ENCODE assay signal across 31 cellular contexts in the genomic region with DNA sequence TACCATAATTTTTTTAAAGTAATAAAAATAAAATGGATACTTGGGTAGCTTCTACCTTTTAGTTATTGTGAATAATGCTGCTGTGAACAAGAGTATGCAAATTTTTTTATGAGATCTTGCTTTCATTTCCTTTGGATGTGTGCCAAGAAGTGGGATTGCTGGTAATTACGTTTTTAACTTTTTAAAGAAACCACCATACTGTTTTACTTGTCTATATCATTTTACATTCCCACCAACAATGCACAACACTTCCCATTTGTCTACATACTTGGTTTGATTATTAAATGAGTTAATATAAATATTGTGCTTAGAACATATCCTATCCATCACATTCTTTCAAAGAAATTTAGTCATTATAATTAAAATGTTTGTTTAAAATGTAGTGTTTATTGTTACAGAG. TPM values are rescaled to one million over a fixed set of nuclear protein-coding genes. Genes with fewer than 3 reads are reported as not detected.
DNase-seq lines count a peak whose midpoint lies in the region; ATAC-seq and TF ChIP-seq lines count a peak whose summit lies in the region.
"Had no signal": no experiment of that assay in that cellular context is flagged by ENCODE, and none has a peak within 500 bp of the region (broad histone marks: within the 10 kb centered on the region; RNA-seq: fewer than 3 reads in every experiment).

No MANE protein-coding gene starts in this region.

- ATAC-seq in GM18907 (IDR thresholded peaks at IDR 0.05; ENCODE audit: unreplicated experiment) (peak; percentile 48), RWPE2 (ENCODE audit: low read depth) (no peak), HG02973 (IDR thresholded peaks at IDR 0.05; ENCODE audit: unreplicated experiment) (no peak), HG02938 (IDR thresholded peaks at IDR 0.05; ENCODE audit: unreplicated experiment) (no peak)
- ATAC-seq: activated naive CD8-positive, alpha-beta T cell treated with anti-CD3 and anti-CD28 coated beads, Interleukin-2, amount 50 U/mL, for 24 hours; effector memory CD8-positive, alpha-beta T cell; heart left ventricle; right cardiac atrium had no signal

- H3K36me3 ChIP-seq in ACC112 (ENCODE audit: insufficient read depth, low read length), result no peaks in the 10 kb centered on the region
- H3K36me3 ChIP-seq in RWPE2 (ENCODE audit: low read depth), result no peaks in the 10 kb centered on the region
- H3K36me3 ChIP-seq: BE2C, heart left ventricle, left ventricle myocardium inferior, SJCRH30, vagina had no signal

- no peak overlapping the region for H3K27ac ChIP-seq in ACC112 (ENCODE audit: low read depth, low read length)
- peak overlapping the region; percentile 39 for H3K27ac ChIP-seq in RWPE2 (ENCODE audit: poor library complexity, severe bottlenecking)
- H3K27ac ChIP-seq: heart left ventricle, left ventricle myocardium inferior, SJCRH30, testis, vagina had no signal

- H3K27ac Mint-ChIP-seq in osteocyte (ENCODE audit: unreplicated experiment), result no peak overlapping the region
- H3K27ac Mint-ChIP-seq: activated naive CD8-positive, alpha-beta T cell treated with anti-CD3 and anti-CD28 coated beads, Interleukin-2, amount 50 U/mL, for 24 hours; effector memory CD8-positive, alpha-beta T cell; stimulated activated naive CD8-positive, alpha-beta T cell treated with anti-CD3 and anti-CD28 coated beads, Interleukin-15, Interleukin-2, amounts not matched to agents 100 ng/mL and 50 ng/mL, for 24 hours had no signal

- H3K4me1 Mint-ChIP-seq in osteocyte (ENCODE audit: unreplicated experiment), result peaks cover 37% of the 10 kb centered on the region

- H3K36me3 Mint-ChIP-seq in osteocyte (ENCODE audit: unreplicated experiment), result no peaks in the 10 kb centered on the region

- no peaks in the 10 kb centered on the region for H3K27me3 Mint-ChIP-seq in osteocyte (ENCODE audit: unreplicated experiment)
- H3K27me3 Mint-ChIP-seq: activated naive CD8-positive, alpha-beta T cell treated with anti-CD3 and anti-CD28 coated beads, Interleukin-2, amount 50 U/mL, for 24 hours; effector memory CD8-positive, alpha-beta T cell; stimulated activated naive CD8-positive, alpha-beta T cell treated with anti-CD3 and anti-CD28 coated beads, Interleukin-15, Interleukin-2, amounts not matched to agents 100 ng/mL and 50 ng/mL, for 24 hours had no signal

- H3K27me3 ChIP-seq in ACC112 (ENCODE audit: insufficient read depth, low read length) (no peaks in the 10 kb centered on the region), RWPE2 (ENCODE audit: insufficient read depth, poor library complexity, severe bottlenecking) (no peaks in the 10 kb centered on the region)
- H3K27me3 ChIP-seq: BE2C, heart left ventricle, SJCRH30, testis, vagina had no signal

- H3K9me3 Mint-ChIP-seq in osteocyte (ENCODE audit: unreplicated experiment), result no peaks in the 10 kb centered on the region
- H3K9me3 Mint-ChIP-seq: activated naive CD8-positive, alpha-beta T cell treated with anti-CD3 and anti-CD28 coated beads, Interleukin-2, amount 50 U/mL, for 24 hours; effector memory CD8-positive, alpha-beta T cell; stimulated activated naive CD8-positive, alpha-beta T cell treated with anti-CD3 and anti-CD28 coated beads, Interleukin-15, Interleukin-2, amounts not matched to agents 100 ng/mL and 50 ng/mL, for 24 hours had no signal

- peaks cover 23% of the 10 kb centered on the region for H3K4me1 ChIP-seq in ACC112 (ENCODE audit: control insufficient read depth, insufficient read depth, low read length, unreplicated experiment)
- peaks cover 10% of the 10 kb centered on the region for H3K4me1 ChIP-seq in RWPE2 (ENCODE audit: insufficient read depth, poor library complexity, severe bottlenecking)
- H3K4me1 ChIP-seq: BE2C, left ventricle myocardium inferior, SJCRH30, testis had no signal

- H3K79me2 ChIP-seq in ACC112 (ENCODE audit: control insufficient read depth, insufficient read depth, low read length, unreplicated experiment), result no peaks in the 10 kb centered on the region

- no peak overlapping the region for H3K4me3 Mint-ChIP-seq in osteocyte (ENCODE audit: unreplicated experiment)
- H3K4me3 Mint-ChIP-seq: activated naive CD8-positive, alpha-beta T cell treated with anti-CD3 and anti-CD28 coated beads, Interleukin-2, amount 50 U/mL, for 24 hours; effector memory CD8-positive, alpha-beta T cell; stimulated activated naive CD8-positive, alpha-beta T cell treated with anti-CD3 and anti-CD28 coated beads, Interleukin-15, Interleukin-2, amounts not matched to agents 100 ng/mL and 50 ng/mL, for 24 hours had no signal

- no peaks in the 10 kb centered on the region for H3K9me3 ChIP-seq in RWPE2 (ENCODE audit: severe bottlenecking)
- H3K9me3 ChIP-seq: BE2C, heart left ventricle, left ventricle myocardium inferior, SJCRH30, testis, vagina had no signal

- H3K4me3 ChIP-seq in ACC112 (ENCODE audit: low read depth, low read length) (no peak overlapping the region), RWPE2 (ENCODE audit: severe bottlenecking) (no peak overlapping the region), fibroblast of mammary gland (ENCODE audit: control insufficient read depth, low read depth, low read length) (no peak overlapping the region)
- H3K4me3 ChIP-seq: heart left ventricle, left ventricle myocardium inferior, SJCRH30, testis, vagina had no signal

- no peak for TF ChIP-seq CTCF in RWPE2 (IDR thresholded peaks at IDR 0.05; ENCODE audit: poor library complexity, severe bottlenecking)
- no peak for TF ChIP-seq CTCF in fibroblast of mammary gland (conservative IDR thresholded peaks at IDR 0.05; ENCODE audit: control insufficient read depth, insufficient read depth, low read depth, low read length)
- no peak for TF ChIP-seq CTCF in osteocyte (IDR thresholded peaks at IDR 0.05)

- DNase-seq in RWPE2 (ENCODE audit: low spot score), result no peak
- DNase-seq in fibroblast of mammary gland (ENCODE audit: low read depth), result peak; percentile 18
- no peak for DNase-seq in T-helper 9 cell
- DNase-seq in osteocyte (ENCODE audit: extremely low spot score, unreplicated experiment), result no peak
- DNase-seq: activated gamma-delta T cell treated with Interleukin-2 at 50 U/mL for 16 hours; activated naive CD8-positive, alpha-beta T cell treated with anti-CD3 and anti-CD28 coated beads, Interleukin-2, amount 50 U/mL, for 24 hours; activated T-cell treated with anti-CD3 and anti-CD28 coated beads, Interleukin-2, amount 50 U/mL, for 48 hours; BE2C; cortex of kidney; effector memory CD8-positive, alpha-beta T cell; foreskin melanocyte; H7; heart left ventricle; Kasumi-1; left ventricle myocardium inferior; NCI-H1092 treated with DMSO at 0.1 percent for 48 hours; NCI-H1930; NCI-H226; NCI-H774; right cardiac atrium; stimulated activated CD8-positive, alpha-beta memory T cell treated with anti-CD3 and anti-CD28 coated beads, Interleukin-4, amount 100 ng/mL, for 48 hours; testis had no signal

- peak overlapping the region; percentile 80 for H2AFZ ChIP-seq in ACC112 (ENCODE audit: low read length, unreplicated experiment)

RNA-seq across cellular contexts. Expression of a gene that starts 3.9 kb away (rescaled TPM):
- 0.50 and 1.2 TPM in 2 replicates for total RNA-seq in osteocyte
- total RNA-seq: G401, H7, myocyte had no signal
